ENCODE assay signal across 15 cellular contexts in genomic region chr15:85603160-85603559, GRCh38.
DNase-seq lines count a peak whose midpoint lies in the region; ATAC-seq, FAIRE-seq and TF ChIP-seq lines count a peak whose summit lies in the region.
"Had no signal": no experiment of that assay in that cellular context is flagged by ENCODE, and none has a peak within 500 bp of the region (broad histone marks: within the 10 kb centered on the region; RNA-seq: fewer than 3 reads in every experiment).

No MANE protein-coding gene starts in this region.

- H3K27me3 ChIP-seq in CD4-positive, alpha-beta memory T cell (ENCODE audit: insufficient read depth, low read length) = no peaks in the 10 kb centered on the region
- H3K27me3 ChIP-seq in astrocyte (ENCODE audit: insufficient read depth, low read length) (no peaks in the 10 kb centered on the region), neural cell (ENCODE audit: insufficient read depth, low read depth, low read length) (no peaks in the 10 kb centered on the region)

- FAIRE-seq in A549 (lab: Jason Lieb, UNC) (peak; percentile 23), astrocyte (lab: Jason Lieb, UNC) (peak; percentile 9)
- FAIRE-seq: GM12878 had no signal

- TF ChIP-seq POLR2A in A549 (IDR thresholded peaks at IDR 0.05; ENCODE audit: low read length) = no peak

- H4K20me1 ChIP-seq in astrocyte (ENCODE audit: insufficient read depth, low read length) (no peaks in the 10 kb centered on the region), neural cell (ENCODE audit: insufficient read depth) (no peaks in the 10 kb centered on the region)

- H3K4me1 Mint-ChIP-seq in CD4-positive, alpha-beta memory T cell = peaks cover 32 to 42% (median 39%) of the 10 kb centered on the region in 4 donors
- H3K4me1 Mint-ChIP-seq in astrocyte (ENCODE audit: low read depth, unreplicated experiment) = peaks cover 22% of the 10 kb centered on the region
- H3K4me1 Mint-ChIP-seq: H9 had no signal

- no peak for TF ChIP-seq EP300 in A549 (IDR thresholded peaks at IDR 0.05)
- TF ChIP-seq EP300 in neural cell (conservative IDR thresholded peaks at IDR 0.05; ENCODE audit: poor library complexity, severe bottlenecking) = peak; percentile 37

- no peaks in the 10 kb centered on the region for H3K27me3 Mint-ChIP-seq in CD4-positive, alpha-beta memory T cell
- H3K27me3 Mint-ChIP-seq in astrocyte (ENCODE audit: low read depth, unreplicated experiment) = no peaks in the 10 kb centered on the region
- H3K27me3 Mint-ChIP-seq: IgD-negative memory B cell had no signal

- no peak overlapping the region for H3K9ac ChIP-seq in astrocyte (ENCODE audit: low read length)
- H3K9ac ChIP-seq in neural cell (ENCODE audit: low read length) = no peak overlapping the region
- H3K9ac ChIP-seq: GM23248 had no signal

- H3K4me1 ChIP-seq in A549 (peaks cover 21% of the 10 kb centered on the region), astrocyte (ENCODE audit: insufficient read depth, low read length) (peaks cover 17% of the 10 kb centered on the region)
- H3K4me1 ChIP-seq in CD4-positive, alpha-beta memory T cell (ENCODE audit: insufficient read depth, low read length) = peaks cover 22% of the 10 kb centered on the region

- CTCF ChIA-PET in A549 (lab: Yijun Ruan, JAX) (interaction anchor here (0.9 to 6.0 kb wide), 6 partner anchors 10 to 307 kb away, joined by 3 to 31 read pairs (median 5); no protein-coding TSS in a partner anchor), GM10248 (lab: Yijun Ruan, JAX) (interaction anchor here (1.1 to 1.7 kb wide), 2 partner anchors 12 to 30 kb away, joined by 3 to 4 read pairs; no protein-coding TSS in a partner anchor)
- CTCF ChIA-PET in CD4-positive, alpha-beta memory T cell (lab: Charles Lee; ENCODE audit: partially characterized antibody) = interaction anchor here (0.8 to 1.7 kb wide), 2 partner anchors 17 kb away, joined by 3 to 5 read pairs; no protein-coding TSS in a partner anchor

- peaks cover 28 to 34% of the 10 kb centered on the region in 2 donors for H3K36me3 Mint-ChIP-seq in CD4-positive, alpha-beta memory T cell
- peaks cover 4% of the 10 kb centered on the region for H3K36me3 Mint-ChIP-seq in astrocyte (ENCODE audit: low read depth, unreplicated experiment)

- POLR2A ChIA-PET in A549 (lab: Yijun Ruan, JAX) (no interaction called here), GM10248 (lab: Yijun Ruan, JAX) (no interaction called here)
- POLR2A ChIA-PET in CD4-positive, alpha-beta memory T cell (lab: Charles Lee; ENCODE audit: partially characterized antibody) = interaction anchor here (1.3 kb wide), 1 partner anchor 16 kb away, joined by 7 read pairs; no protein-coding TSS in a partner anchor

- H3K4me2 ChIP-seq in A549 = no peak overlapping the region
- H3K4me2 ChIP-seq in astrocyte (ENCODE audit: low read length) = no peak overlapping the region
- no peak overlapping the region for H3K4me2 ChIP-seq in neural cell (ENCODE audit: low read length)

- ATAC-seq in A549 (no peak), HG03457 (IDR thresholded peaks at IDR 0.05; ENCODE audit: unreplicated experiment) (no peak)
- ATAC-seq: GM12878 had no signal

- no peaks in the 10 kb centered on the region for H3K9me3 ChIP-seq in A549
- H3K9me3 ChIP-seq in CD4-positive, alpha-beta memory T cell (ENCODE audit: control insufficient read depth in 1 of 2, low read length in 2 of 2) = no peaks in the 10 kb centered on the region
- no peaks in the 10 kb centered on the region for H3K9me3 ChIP-seq in astrocyte (ENCODE audit: insufficient read depth, low read depth, low read length)
- H3K9me3 ChIP-seq in neural cell (ENCODE audit: low read length) = no peaks in the 10 kb centered on the region
- H3K9me3 ChIP-seq: Caco-2 had no signal

- no peak for TF ChIP-seq CTCF in A549 (IDR thresholded peaks at IDR 0.05)
- TF ChIP-seq CTCF in astrocyte (IDR thresholded peaks at IDR 0.05; ENCODE audit: insufficient read depth, low read depth, low read length) = no peak
- no peak for TF ChIP-seq CTCF in neural cell (IDR thresholded peaks at IDR 0.05; ENCODE audit: poor library complexity, severe bottlenecking)
- TF ChIP-seq CTCF in GM10248 (IDR thresholded peaks at IDR 0.05; ENCODE audit: control extremely low read depth, extremely low read depth, low read depth, missing control alignments) = no peak

- H3K4me3 Mint-ChIP-seq in CD4-positive, alpha-beta memory T cell = no peak overlapping the region
- no peak overlapping the region for H3K4me3 Mint-ChIP-seq in astrocyte (ENCODE audit: unreplicated experiment)
- H3K4me3 Mint-ChIP-seq: CD14-positive monocyte; CD8-positive, alpha-beta memory T cell; H9; IgD-negative memory B cell had no signal

- H3F3A ChIP-seq in neural cell (ENCODE audit: insufficient read depth, low read length, poor library complexity, severe bottlenecking) = no peaks in the 10 kb centered on the region

- DNase-seq in A549 (ENCODE audit: low read depth in 1 of 2, low spot score in 1 of 2) (no peak), astrocyte (ENCODE audit: low read depth) (no peak), NCI-H2107 (lab: John Stamatoyannopoulos, UW) (no peak), GM10248 (ENCODE audit: extremely low spot score) (no peak), hypothalamus (lab: John Stamatoyannopoulos, UW) (no peak)
- DNase-seq in CD4-positive, alpha-beta memory T cell = no peak
- DNase-seq: Caco-2; CD8-positive, alpha-beta memory T cell; GM23248; H9 had no signal

- intact Hi-C loops in CD4-positive, alpha-beta memory T cell (cut with micrococcal nuclease) = no loop called here

- no peaks in the 10 kb centered on the region for H3K79me2 ChIP-seq in astrocyte (ENCODE audit: insufficient read depth, low read length)
- H3K79me2 ChIP-seq in neural cell (replicated peaks; ENCODE audit: insufficient read depth, low read length) = no peaks in the 10 kb centered on the region

- WGBS in A549 (ENCODE audit: missing lambda C conversion rate) = 98% methylated on average over 1 of the region's 1 CpG

- no peak overlapping the region for H2AFZ ChIP-seq in astrocyte (ENCODE audit: low read depth, low read length)
- no peak overlapping the region for H2AFZ ChIP-seq in neural cell (ENCODE audit: low read depth, low read length)
- H2AFZ ChIP-seq: GM23248 had no signal

- H3K27ac Mint-ChIP-seq in CD4-positive, alpha-beta memory T cell = peak overlapping the region in 4 of 7 donors; percentile 4 to 51 (median 40)
- no peak overlapping the region for H3K27ac Mint-ChIP-seq in astrocyte (ENCODE audit: unreplicated experiment)
- H3K27ac Mint-ChIP-seq: IgD-negative memory B cell had no signal

- H3K9me2 ChIP-seq in neural cell (ENCODE audit: insufficient read depth, low read length) = no peaks in the 10 kb centered on the region

- TF ChIP-seq RAD21 in A549 (conservative IDR thresholded peaks at IDR 0.05 in 1 of 2, IDR thresholded peaks at IDR 0.05 in 1 of 2) = no peak
- no peak for TF ChIP-seq RAD21 in neural cell (conservative IDR thresholded peaks at IDR 0.05)

- no peak overlapping the region for H3K4me3 ChIP-seq in A549
- H3K4me3 ChIP-seq in CD4-positive, alpha-beta memory T cell (ENCODE audit: low read length in 2 of 2) = no peak overlapping the region
- no peak overlapping the region for H3K4me3 ChIP-seq in astrocyte (ENCODE audit: insufficient read depth, low read depth, low read length)
- H3K4me3 ChIP-seq in neural cell (ENCODE audit: low read length) = no peak overlapping the region
- H3K4me3 ChIP-seq: GM12878, GM23248 had no signal

- no peaks in the 10 kb centered on the region for H3K9me3 Mint-ChIP-seq in CD4-positive, alpha-beta memory T cell
- H3K9me3 Mint-ChIP-seq in astrocyte (ENCODE audit: unreplicated experiment) = no peaks in the 10 kb centered on the region
- H3K9me3 Mint-ChIP-seq: CD14-positive monocyte; CD8-positive, alpha-beta memory T cell; H9; IgD-negative memory B cell had no signal

- H3K27ac ChIP-seq in A549 = no peak overlapping the region
- H3K27ac ChIP-seq in CD4-positive, alpha-beta memory T cell (ENCODE audit: low read depth, low read length) = no peak overlapping the region
- H3K27ac ChIP-seq in astrocyte (ENCODE audit: low read depth, low read length) = no peak overlapping the region
- H3K27ac ChIP-seq in neural cell (ENCODE audit: low read length) = no peak overlapping the region
- H3K27ac ChIP-seq: GM23248 had no signal

- H3K36me3 ChIP-seq in CD4-positive, alpha-beta memory T cell (ENCODE audit: insufficient read depth, low read length) = peaks cover 6% of the 10 kb centered on the region
- H3K36me3 ChIP-seq in astrocyte (ENCODE audit: insufficient read depth, low read length) (no peaks in the 10 kb centered on the region), neural cell (ENCODE audit: insufficient read depth, low read length) (no peaks in the 10 kb centered on the region)

TF ChIP-seq in A549, 52 proteins besides CTCF, POLR2A, EP300 and RAD21 (continues in another document):
- TF ChIP-seq POLR2AphosphoS2 (conservative IDR thresholded peaks at IDR 0.05; ENCODE audit: low read length) (no peak), RARB (CRISPR knock-in tag; IDR thresholded peaks at IDR 0.05) (no peak), HEYL (CRISPR knock-in tag; IDR thresholded peaks at IDR 0.05) (no peak), RNF2 (IDR thresholded peaks at IDR 0.05; ENCODE audit: borderline replicate concordance, low read depth) (no peak), HOXB13 (CRISPR knock-in tag; IDR thresholded peaks at IDR 0.05; ENCODE audit: low read depth) (no peak), BHLHE40 (IDR thresholded peaks at IDR 0.05; ENCODE audit: low read depth, low read length) (no peak)
- TF ChIP-seq, protein P1, sequence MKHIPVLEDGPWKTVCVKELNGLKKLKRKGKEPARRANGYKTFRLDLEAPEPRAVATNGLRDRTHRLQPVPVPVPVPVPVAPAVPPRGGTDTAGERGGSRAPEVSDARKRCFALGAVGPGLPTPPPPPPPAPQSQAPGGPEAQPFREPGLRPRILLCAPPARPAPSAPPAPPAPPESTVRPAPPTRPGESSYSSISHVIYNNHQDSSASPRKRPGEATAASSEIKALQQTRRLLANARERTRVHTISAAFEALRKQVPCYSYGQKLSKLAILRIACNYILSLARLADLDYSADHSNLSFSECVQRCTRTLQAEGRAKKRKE (CRISPR knock-in tag; IDR thresholded peaks at IDR 0.05; ENCODE audit: low read depth) = no peak

TF ChIP-seq in neural cell, 6 proteins besides CTCF, POLR2A, EP300 and RAD21 (continues in another document):
- TF ChIP-seq SMC3 (conservative IDR thresholded peaks at IDR 0.05; ENCODE audit: poor library complexity) (no peak), TAF1 (IDR thresholded peaks at IDR 0.05; ENCODE audit: low read depth) (no peak), MXI1 (conservative IDR thresholded peaks at IDR 0.05; ENCODE audit: poor library complexity, severe bottlenecking) (no peak), POLR2AphosphoS5 (IDR thresholded peaks at IDR 0.05) (peak; percentile 13), EZH2 (IDR thresholded peaks at IDR 0.05; ENCODE audit: borderline replicate concordance, insufficient read depth, low read length, poor library complexity, severe bottlenecking) (no peak)
